Comparison of ENCODE assay signal across 1 cellular context in the genomic region with DNA sequence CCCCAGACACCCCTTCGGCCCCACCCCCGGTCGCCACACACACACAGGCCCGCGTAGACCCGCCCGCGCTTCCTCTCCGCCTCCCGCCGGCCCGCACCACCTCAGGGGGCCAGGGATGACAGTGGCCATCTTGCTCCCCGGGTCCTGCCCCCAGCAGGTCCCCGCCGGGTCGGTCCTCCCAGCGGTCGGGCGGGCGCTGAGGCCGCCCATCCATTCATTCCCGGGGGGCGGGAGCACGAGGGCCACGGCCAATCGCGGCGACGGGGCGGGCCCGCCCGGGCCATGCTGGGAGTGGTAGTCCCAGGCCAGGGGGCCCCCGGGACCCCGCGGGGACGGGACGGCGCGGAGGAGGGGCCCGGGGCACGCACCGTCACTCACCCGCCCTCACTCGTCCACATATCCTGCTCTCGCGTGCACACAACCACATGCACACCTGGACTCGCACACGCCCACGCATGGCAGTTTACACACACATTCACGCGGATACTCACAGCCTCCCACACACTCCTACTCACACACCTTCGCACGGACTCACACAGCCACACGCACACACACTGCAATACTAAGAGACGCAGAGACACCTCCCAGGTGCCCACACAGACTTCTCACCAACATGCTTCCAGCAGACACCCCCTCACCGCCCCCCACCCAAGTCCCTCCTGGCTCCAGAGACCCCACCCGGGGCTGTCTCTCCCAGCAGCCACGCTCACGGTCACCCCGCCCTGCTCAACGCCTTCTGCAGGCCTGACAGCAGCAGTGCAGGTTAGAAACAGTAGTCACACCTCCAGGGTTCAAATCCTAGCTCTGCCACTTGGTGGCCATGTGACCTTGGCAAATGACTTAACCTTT.
TF ChIP-seq lines count a peak whose summit lies in the region.

DPF1 (minus strand) TSS at position 209 of the 849 bp plus-strand sequence; CDS start at position 129, 80 bp downstream.

TF ChIP-seq in HEK293, 187 proteins besides CTCF, POLR2A, EP300 and RAD21 (continued from another document and continues in another):
- TF ChIP-seq ZBTB49 (tag by site-specific recombination; IDR thresholded peaks at IDR 0.05; ENCODE audit: low read depth) (no peak), ZNF707 (tag by site-specific recombination; IDR thresholded peaks at IDR 0.05) (no peak), HOXA7 (CRISPR knock-in tag; IDR thresholded peaks at IDR 0.05; ENCODE audit: borderline replicate concordance) (no peak), ZNF184 (tag by site-specific recombination; IDR thresholded peaks at IDR 0.05) (no peak), ZNF658 (tag by site-specific recombination; IDR thresholded peaks at IDR 0.05) (no peak), OSR2 (tag by site-specific recombination; IDR thresholded peaks at IDR 0.05) (peak; percentile 31), ZNF114 (tag by site-specific recombination; IDR thresholded peaks at IDR 0.05) (no peak), ZNF274 (IDR thresholded peaks at IDR 0.05; ENCODE audit: low read length) (no peak), ZNF274 (tag by site-specific recombination; IDR thresholded peaks at IDR 0.05; ENCODE audit: borderline replicate concordance) (0 out of 2 replicates have a peak, but pooled peaks have one; percentile 31), ZNF121 (tag by site-specific recombination; IDR thresholded peaks at IDR 0.05) (no peak; the same call in 1 of the 2 replicates), ZBTB48 (tag by site-specific recombination; IDR thresholded peaks at IDR 0.05) (peak; percentile 85), GFI1B (tag by site-specific recombination; IDR thresholded peaks at IDR 0.05) (peak; percentile 78; the same call in 1 of the 2 replicates), ZNF169 (tag by site-specific recombination; IDR thresholded peaks at IDR 0.05) (peak; percentile 94), ZNF830 (tag by site-specific recombination; IDR thresholded peaks at IDR 0.05; ENCODE audit: low read depth) (no peak), GLI4 (tag by site-specific recombination; IDR thresholded peaks at IDR 0.05) (no peak), ZNF449 (tag by site-specific recombination; IDR thresholded peaks at IDR 0.05) (peak; percentile 92), ZNF473 (tag by site-specific recombination; IDR thresholded peaks at IDR 0.05) (no peak), TRIM28 (IDR thresholded peaks at IDR 0.05; ENCODE audit: borderline replicate concordance, low read length) (no peak), PBX3 (CRISPR knock-in tag; IDR thresholded peaks at IDR 0.05) (no peak), ZNF239 (tag by site-specific recombination; IDR thresholded peaks at IDR 0.05) (peak; percentile 90; the same call in 1 of the 2 replicates), ZNF292 (tag by site-specific recombination; IDR thresholded peaks at IDR 0.05; ENCODE audit: borderline replicate concordance, low read depth) (no peak), ZSCAN5A (tag by site-specific recombination; IDR thresholded peaks at IDR 0.05) (peak; percentile 98), ZBTB7A (tag by site-specific recombination; IDR thresholded peaks at IDR 0.05; ENCODE audit: low read depth) (peak; percentile 98), REPIN1 (tag by site-specific recombination; IDR thresholded peaks at IDR 0.05; ENCODE audit: low read depth) (peak; percentile 98), ZNF580 (tag by site-specific recombination; IDR thresholded peaks at IDR 0.05) (peak; percentile 79), KLF1 (tag by site-specific recombination; IDR thresholded peaks at IDR 0.05) (peak; percentile 95), ZNF777 (tag by site-specific recombination; IDR thresholded peaks at IDR 0.05; ENCODE audit: borderline replicate concordance) (peak; percentile 99), ZNF776 (tag by site-specific recombination; IDR thresholded peaks at IDR 0.05; ENCODE audit: borderline replicate concordance) (no peak), ZNF791 (tag by site-specific recombination; IDR thresholded peaks at IDR 0.05) (peak; percentile 58; the same call in 1 of the 2 replicates), ZIC2 (tag by site-specific recombination; IDR thresholded peaks at IDR 0.05) (peak; percentile 99), ZNF324 (tag by site-specific recombination; IDR thresholded peaks at IDR 0.05) (peak; percentile 96), ZNF670 (tag by site-specific recombination; IDR thresholded peaks at IDR 0.05; ENCODE audit: low read depth) (no peak), ZNF514 (tag by site-specific recombination; IDR thresholded peaks at IDR 0.05) (no peak), ZNF16 (tag by site-specific recombination; IDR thresholded peaks at IDR 0.05; ENCODE audit: low read depth) (peak; percentile 62; the same call in 1 of the 2 replicates), ZNF423 (tag by site-specific recombination; IDR thresholded peaks at IDR 0.05) (peak; percentile 78), ZXDB (tag by site-specific recombination; IDR thresholded peaks at IDR 0.05) (peak; percentile 97)
- TF ChIP-seq, protein P1, sequence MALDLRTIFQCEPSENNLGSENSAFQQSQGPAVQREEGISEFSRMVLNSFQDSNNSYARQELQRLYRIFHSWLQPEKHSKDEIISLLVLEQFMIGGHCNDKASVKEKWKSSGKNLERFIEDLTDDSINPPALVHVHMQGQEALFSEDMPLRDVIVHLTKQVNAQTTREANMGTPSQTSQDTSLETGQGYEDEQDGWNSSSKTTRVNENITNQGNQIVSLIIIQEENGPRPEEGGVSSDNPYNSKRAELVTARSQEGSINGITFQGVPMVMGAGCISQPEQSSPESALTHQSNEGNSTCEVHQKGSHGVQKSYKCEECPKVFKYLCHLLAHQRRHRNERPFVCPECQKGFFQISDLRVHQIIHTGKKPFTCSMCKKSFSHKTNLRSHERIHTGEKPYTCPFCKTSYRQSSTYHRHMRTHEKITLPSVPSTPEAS (tag by site-specific recombination; IDR thresholded peaks at IDR 0.05): peak; percentile 98
- TF ChIP-seq, protein P2, sequence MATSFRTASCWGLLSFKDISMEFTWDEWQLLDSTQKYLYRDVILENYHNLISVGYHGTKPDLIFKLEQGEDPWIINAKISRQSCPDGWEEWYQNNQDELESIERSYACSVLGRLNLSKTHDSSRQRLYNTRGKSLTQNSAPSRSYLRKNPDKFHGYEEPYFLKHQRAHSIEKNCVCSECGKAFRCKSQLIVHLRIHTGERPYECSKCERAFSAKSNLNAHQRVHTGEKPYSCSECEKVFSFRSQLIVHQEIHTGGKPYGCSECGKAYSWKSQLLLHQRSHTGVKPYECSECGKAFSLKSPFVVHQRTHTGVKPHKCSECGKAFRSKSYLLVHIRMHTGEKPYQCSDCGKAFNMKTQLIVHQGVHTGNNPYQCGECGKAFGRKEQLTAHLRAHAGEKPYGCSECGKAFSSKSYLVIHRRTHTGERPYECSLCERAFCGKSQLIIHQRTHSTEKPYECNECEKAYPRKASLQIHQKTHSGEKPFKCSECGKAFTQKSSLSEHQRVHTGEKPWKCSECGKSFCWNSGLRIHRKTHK (tag by site-specific recombination; IDR thresholded peaks at IDR 0.05): no peak
- TF ChIP-seq, protein P3, sequence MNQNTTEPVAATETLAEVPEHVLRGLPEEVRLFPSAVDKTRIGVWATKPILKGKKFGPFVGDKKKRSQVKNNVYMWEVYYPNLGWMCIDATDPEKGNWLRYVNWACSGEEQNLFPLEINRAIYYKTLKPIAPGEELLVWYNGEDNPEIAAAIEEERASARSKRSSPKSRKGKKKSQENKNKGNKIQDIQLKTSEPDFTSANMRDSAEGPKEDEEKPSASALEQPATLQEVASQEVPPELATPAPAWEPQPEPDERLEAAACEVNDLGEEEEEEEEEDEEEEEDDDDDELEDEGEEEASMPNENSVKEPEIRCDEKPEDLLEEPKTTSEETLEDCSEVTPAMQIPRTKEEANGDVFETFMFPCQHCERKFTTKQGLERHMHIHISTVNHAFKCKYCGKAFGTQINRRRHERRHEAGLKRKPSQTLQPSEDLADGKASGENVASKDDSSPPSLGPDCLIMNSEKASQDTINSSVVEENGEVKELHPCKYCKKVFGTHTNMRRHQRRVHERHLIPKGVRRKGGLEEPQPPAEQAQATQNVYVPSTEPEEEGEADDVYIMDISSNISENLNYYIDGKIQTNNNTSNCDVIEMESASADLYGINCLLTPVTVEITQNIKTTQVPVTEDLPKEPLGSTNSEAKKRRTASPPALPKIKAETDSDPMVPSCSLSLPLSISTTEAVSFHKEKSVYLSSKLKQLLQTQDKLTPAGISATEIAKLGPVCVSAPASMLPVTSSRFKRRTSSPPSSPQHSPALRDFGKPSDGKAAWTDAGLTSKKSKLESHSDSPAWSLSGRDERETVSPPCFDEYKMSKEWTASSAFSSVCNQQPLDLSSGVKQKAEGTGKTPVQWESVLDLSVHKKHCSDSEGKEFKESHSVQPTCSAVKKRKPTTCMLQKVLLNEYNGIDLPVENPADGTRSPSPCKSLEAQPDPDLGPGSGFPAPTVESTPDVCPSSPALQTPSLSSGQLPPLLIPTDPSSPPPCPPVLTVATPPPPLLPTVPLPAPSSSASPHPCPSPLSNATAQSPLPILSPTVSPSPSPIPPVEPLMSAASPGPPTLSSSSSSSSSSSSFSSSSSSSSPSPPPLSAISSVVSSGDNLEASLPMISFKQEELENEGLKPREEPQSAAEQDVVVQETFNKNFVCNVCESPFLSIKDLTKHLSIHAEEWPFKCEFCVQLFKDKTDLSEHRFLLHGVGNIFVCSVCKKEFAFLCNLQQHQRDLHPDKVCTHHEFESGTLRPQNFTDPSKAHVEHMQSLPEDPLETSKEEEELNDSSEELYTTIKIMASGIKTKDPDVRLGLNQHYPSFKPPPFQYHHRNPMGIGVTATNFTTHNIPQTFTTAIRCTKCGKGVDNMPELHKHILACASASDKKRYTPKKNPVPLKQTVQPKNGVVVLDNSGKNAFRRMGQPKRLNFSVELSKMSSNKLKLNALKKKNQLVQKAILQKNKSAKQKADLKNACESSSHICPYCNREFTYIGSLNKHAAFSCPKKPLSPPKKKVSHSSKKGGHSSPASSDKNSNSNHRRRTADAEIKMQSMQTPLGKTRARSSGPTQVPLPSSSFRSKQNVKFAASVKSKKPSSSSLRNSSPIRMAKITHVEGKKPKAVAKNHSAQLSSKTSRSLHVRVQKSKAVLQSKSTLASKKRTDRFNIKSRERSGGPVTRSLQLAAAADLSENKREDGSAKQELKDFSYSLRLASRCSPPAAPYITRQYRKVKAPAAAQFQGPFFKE (tag by site-specific recombination; IDR thresholded peaks at IDR 0.05; ENCODE audit: borderline replicate concordance): no peak; the same call in 1 of the 2 replicates
- TF ChIP-seq, protein P4, sequence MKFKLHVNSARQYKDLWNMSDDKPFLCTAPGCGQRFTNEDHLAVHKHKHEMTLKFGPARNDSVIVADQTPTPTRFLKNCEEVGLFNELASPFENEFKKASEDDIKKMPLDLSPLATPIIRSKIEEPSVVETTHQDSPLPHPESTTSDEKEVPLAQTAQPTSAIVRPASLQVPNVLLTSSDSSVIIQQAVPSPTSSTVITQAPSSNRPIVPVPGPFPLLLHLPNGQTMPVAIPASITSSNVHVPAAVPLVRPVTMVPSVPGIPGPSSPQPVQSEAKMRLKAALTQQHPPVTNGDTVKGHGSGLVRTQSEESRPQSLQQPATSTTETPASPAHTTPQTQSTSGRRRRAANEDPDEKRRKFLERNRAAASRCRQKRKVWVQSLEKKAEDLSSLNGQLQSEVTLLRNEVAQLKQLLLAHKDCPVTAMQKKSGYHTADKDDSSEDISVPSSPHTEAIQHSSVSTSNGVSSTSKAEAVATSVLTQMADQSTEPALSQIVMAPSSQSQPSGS (tag by site-specific recombination; IDR thresholded peaks at IDR 0.05; ENCODE audit: low read depth): no peak
